ENCODE assay signal across 25 cellular contexts in the genomic region with DNA sequence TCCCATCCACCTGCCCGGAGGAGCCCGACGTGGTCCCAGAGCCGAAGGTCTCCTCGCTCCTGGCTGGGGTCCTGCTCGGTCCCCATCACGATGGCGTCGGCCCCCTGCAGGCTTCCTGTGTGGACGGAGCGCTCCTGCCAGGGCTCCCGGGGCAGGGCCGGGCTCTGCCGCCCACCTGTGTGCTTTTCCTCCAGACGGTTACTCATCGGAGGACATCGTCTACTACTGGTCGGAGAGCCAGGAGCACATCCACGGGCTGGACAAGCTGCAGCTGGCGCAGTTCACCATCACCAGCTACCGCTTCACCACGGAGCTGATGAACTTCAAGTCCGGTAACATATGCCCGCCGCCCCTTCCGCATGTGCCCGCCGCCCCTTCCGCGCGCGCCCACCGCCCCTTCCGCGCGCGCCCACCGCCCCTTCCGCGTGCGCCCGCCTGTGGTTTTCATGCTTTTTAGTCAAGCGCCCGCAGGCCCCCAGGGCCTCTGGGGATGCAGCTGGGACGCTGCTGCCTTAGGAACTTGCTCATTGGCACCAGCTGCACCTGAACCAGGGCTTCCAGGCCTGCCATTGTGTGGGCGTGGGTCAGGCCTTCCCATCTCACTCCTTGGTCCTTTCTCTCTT. TPM values are rescaled to one million over a fixed set of nuclear protein-coding genes. Genes with fewer than 3 reads are reported as not detected.
"Had no signal": no experiment of that assay in that cellular context is flagged by ENCODE, and none has a peak within 500 bp of the region (broad histone marks: within the 10 kb centered on the region; RNA-seq: fewer than 3 reads in every experiment).

No MANE protein-coding gene starts in this region.

- H3K4me2 ChIP-seq: PC-9 had no signal

- H3K4me3 Mint-ChIP-seq: activated CD8-positive, alpha-beta memory T cell treated with anti-CD3 and anti-CD28 coated beads, Interleukin-2, amount 10 ng/mL, durations not matched to agents 7 days and 5 days; activated T-cell treated with anti-CD3 and anti-CD28 coated beads, Interleukin-2, amount 50 U/mL, for 24 hours; activated T-helper 1 cell treated with anti-CD3 and anti-CD28 coated beads, Interleukin-12 subunit alpha, Interleukin-12 subunit beta, Interleukin-2, Interleukin-4 antibody, amounts not matched to agents 30 ng/mL and 10 ng/mL and 1 ng/mL, durations not matched to agents 14 hours and 24 hours and 36 hours; central memory CD8-positive, alpha-beta T cell; T-helper 1 cell treated with Interleukin-12 subunit alpha and Interleukin-12 subunit beta and Interleukin-4 antibody, amounts not matched to agents 30 μg/mL and 1 μg/mL, for 36 hours had no signal

- H3K27ac Mint-ChIP-seq: activated CD8-positive, alpha-beta memory T cell treated with anti-CD3 and anti-CD28 coated beads, Interleukin-2, amount 10 ng/mL, durations not matched to agents 7 days and 5 days; activated naive CD4-positive, alpha-beta T cell treated with anti-CD3 and anti-CD28 coated beads, Interleukin-2, amount 50 U/mL, for 24 hours; activated T-cell treated with anti-CD3 and anti-CD28 coated beads, Interleukin-2, amount 50 U/mL, for 24 hours; activated T-helper 1 cell treated with anti-CD3 and anti-CD28 coated beads, Interleukin-12 subunit alpha, Interleukin-12 subunit beta, Interleukin-2, Interleukin-4 antibody, amounts not matched to agents 30 ng/mL and 10 ng/mL and 1 ng/mL, durations not matched to agents 14 hours and 24 hours and 36 hours; T-helper 1 cell treated with Interleukin-12 subunit alpha and Interleukin-12 subunit beta and Interleukin-4 antibody, amounts not matched to agents 30 μg/mL and 1 μg/mL, for 36 hours had no signal

- H3K27me3 Mint-ChIP-seq: activated CD8-positive, alpha-beta memory T cell treated with anti-CD3 and anti-CD28 coated beads, Interleukin-2, amount 10 ng/mL, durations not matched to agents 7 days and 5 days had no signal

- H3K36me3 ChIP-seq: ascending aorta had no signal

- H3K27ac ChIP-seq: ascending aorta, body of pancreas, PC-9 had no signal

- H3K36me3 Mint-ChIP-seq: activated CD8-positive, alpha-beta memory T cell treated with anti-CD3 and anti-CD28 coated beads, Interleukin-2, amount 10 ng/mL, durations not matched to agents 7 days and 5 days; activated naive CD4-positive, alpha-beta T cell treated with anti-CD3 and anti-CD28 coated beads, Interleukin-2, amount 50 U/mL, for 24 hours had no signal

- H3K9me3 ChIP-seq: ascending aorta, body of pancreas had no signal

- H3K4me1 ChIP-seq: ascending aorta, body of pancreas had no signal

- H3K9me3 Mint-ChIP-seq: activated naive CD4-positive, alpha-beta T cell treated with anti-CD3 and anti-CD28 coated beads, Interleukin-2, amount 50 U/mL, for 24 hours; activated T-cell treated with anti-CD3 and anti-CD28 coated beads, Interleukin-2, amount 50 U/mL, for 24 hours; activated T-helper 1 cell treated with anti-CD3 and anti-CD28 coated beads, Interleukin-12 subunit alpha, Interleukin-12 subunit beta, Interleukin-2, Interleukin-4 antibody, amounts not matched to agents 30 ng/mL and 10 ng/mL and 1 ng/mL, durations not matched to agents 14 hours and 24 hours and 36 hours; central memory CD8-positive, alpha-beta T cell; T-helper 1 cell treated with Interleukin-12 subunit alpha and Interleukin-12 subunit beta and Interleukin-4 antibody, amounts not matched to agents 30 μg/mL and 1 μg/mL, for 36 hours had no signal

- H3K4me3 ChIP-seq: ascending aorta, body of pancreas, PC-9 had no signal

- FAIRE-seq: bronchial epithelial cell had no signal

- DNase-seq: activated CD4-positive, alpha-beta T cell treated with anti-CD3 and anti-CD28 coated beads for 48 hours; activated CD4-positive, alpha-beta T cell treated with anti-CD3 and anti-CD28 coated beads, Interleukin-2, amount 50 U/mL, for 48 hours; activated CD4-positive, CD25-positive, alpha-beta regulatory T cell treated with anti-CD3 and anti-CD28 coated beads, Interleukin-2, amount 50 U/mL, for 72 hours; activated CD8-positive, alpha-beta memory T cell treated with anti-CD3 and anti-CD28 coated beads, Interleukin-2, amount 10 ng/mL, durations not matched to agents 7 days and 5 days; activated effector memory CD4-positive, alpha-beta T cell treated with Interleukin-2 at 50 U/mL for 16 hours; activated naive CD4-positive, alpha-beta T cell; activated T-cell treated with anti-CD3 and anti-CD28 coated beads, Interleukin-2, amount 50 U/mL, for 24 hours; body of pancreas; MV-4-11; NCI-H1105 treated with DMSO at 0.1 percent for 48 hours; NCI-H1436 treated with DMSO at 0.1 percent for 48 hours; NCI-H187; NCI-H2081 treated with DMSO at 0.1 percent for 48 hours; NCI-H446; NCI-H524; PC-9; SHP77 treated with DMSO at 0.1 percent for 48 hours had no signal

- H2AFZ ChIP-seq: PC-9 had no signal

- H3K4me1 Mint-ChIP-seq: central memory CD8-positive, alpha-beta T cell had no signal

- ATAC-seq: activated CD8-positive, alpha-beta memory T cell treated with anti-CD3 and anti-CD28 coated beads, Interleukin-2, amount 10 ng/mL, durations not matched to agents 7 days and 5 days; body of pancreas had no signal

RNA-seq across cellular contexts. Expression of gene GABRD, which starts 8.9 kb away (rescaled TPM):
- total RNA-seq: activated CD8-positive, alpha-beta memory T cell treated with anti-CD3 and anti-CD28 coated beads, Interleukin-2, amount 10 ng/mL, durations not matched to agents 7 days and 5 days; ascending aorta; body of pancreas; bronchial epithelial cell; MCF 10A; PC-9 had no signal

RNA-seq across cellular contexts. Expression of gene CFAP74, which starts 24.5 kb away (rescaled TPM):
- total RNA-seq: activated CD8-positive, alpha-beta memory T cell treated with anti-CD3 and anti-CD28 coated beads, Interleukin-2, amount 10 ng/mL, durations not matched to agents 7 days and 5 days; activated T-helper 1 cell treated with anti-CD3 and anti-CD28 coated beads, Interleukin-12 subunit alpha, Interleukin-12 subunit beta, Interleukin-2, Interleukin-4 antibody, amounts not matched to agents 30 ng/mL and 10 ng/mL and 1 ng/mL, durations not matched to agents 14 hours and 24 hours and 36 hours; ascending aorta; bronchial epithelial cell; MCF 10A; SK-MEL-5 had no signal
